In genomic region chr4:14749910-14750309, GRCh38 we compare ENCODE assay signal across 9 cellular contexts.
DNase-seq lines count a peak whose midpoint lies in the region; ATAC-seq and TF ChIP-seq lines count a peak whose summit lies in the region.
"Had no signal": no experiment of that assay in that cellular context is flagged by ENCODE, and none has a peak within 500 bp of the region (broad histone marks: within the 10 kb centered on the region; RNA-seq: fewer than 3 reads in every experiment).

No MANE protein-coding gene starts in this region.

- POLR2A ChIA-PET in PC-3 (lab: Charles Lee; ENCODE audit: unreplicated experiment), result interaction anchor here (0.6 kb wide), 1 partner anchor 1095 kb away, joined by 3 read pairs; no protein-coding TSS in a partner anchor

- no peaks in the 10 kb centered on the region for H3K4me1 ChIP-seq in GM23248 (ENCODE audit: insufficient read depth)
- no peaks in the 10 kb centered on the region for H3K4me1 ChIP-seq in PC-3 (ENCODE audit: insufficient read depth, low read length)
- no peaks in the 10 kb centered on the region for H3K4me1 ChIP-seq in ascending aorta

- DNase-seq in D341Med (ENCODE audit: low spot score) (peak; percentile 30), GM23248 (peak; percentile 30), PC-3 (peak; percentile 60), fibroblast of pulmonary artery (ENCODE audit: low read depth) (peak; percentile 8), ascending aorta (ENCODE audit: low spot score in 2 of 2) (no peak)
- DNase-seq in stimulated activated CD4-positive, alpha-beta T cell treated with anti-CD3 and anti-CD28 coated beads, Interleukin-12 subunit alpha, Interleukin-12 subunit beta, amount 100 ng/mL, for 48 hours (ENCODE audit: low read depth in 2 of 3, low spot score in 1 of 3), result peak in 2 of 3 donors; percentile 1 to 8
- no peak for DNase-seq in activated effector memory CD4-positive, alpha-beta T cell treated with anti-CD3 and anti-CD28 coated beads, Interleukin-2, amount 50 U/mL, for 16 hours
- DNase-seq: activated naive CD8-positive, alpha-beta T cell treated with anti-CD3 and anti-CD28 coated beads, Interleukin-2, amount 10 ng/mL, durations not matched to agents 7 days and 5 days had no signal

- H3K4me2 ChIP-seq in GM23248 (ENCODE audit: unreplicated experiment), result no peak overlapping the region
- H3K4me2 ChIP-seq in PC-3 (ENCODE audit: low read length), result no peak overlapping the region

- H3K4me3 ChIP-seq in GM23248 (no peak overlapping the region), PC-3 (ENCODE audit: low read length) (no peak overlapping the region), fibroblast of pulmonary artery (replicated peaks; ENCODE audit: low read depth, low read length) (no peak overlapping the region), ascending aorta (no peak overlapping the region)

- H3K27ac ChIP-seq in GM23248 (no peak overlapping the region), PC-3 (ENCODE audit: low read length) (no peak overlapping the region), ascending aorta (no peak overlapping the region)

- H4K20me1 ChIP-seq in GM23248 (ENCODE audit: insufficient read depth) (no peaks in the 10 kb centered on the region), PC-3 (ENCODE audit: low read length) (no peaks in the 10 kb centered on the region)

- H3F3A ChIP-seq in GM23248 (ENCODE audit: insufficient read depth), result no peaks in the 10 kb centered on the region
- no peaks in the 10 kb centered on the region for H3F3A ChIP-seq in PC-3 (ENCODE audit: low read length, unreplicated experiment)

- H3K9ac ChIP-seq in GM23248 (no peak overlapping the region), PC-3 (ENCODE audit: low read length) (no peak overlapping the region)

- peak; percentile 73 for ATAC-seq in PC-3
- no peak for ATAC-seq in HG03045 (IDR thresholded peaks at IDR 0.05; ENCODE audit: unreplicated experiment)

- WGBS in GM23248 (ENCODE audit: low coverage in 1 of 2, low lambda C conversion rate in 2 of 2, missing lambda C conversion rate in 2 of 2), 2 experiments, result 21 to 29% methylated on average over 2 of the region's 2 CpGs

- H3K79me2 ChIP-seq in GM23248 (ENCODE audit: insufficient read depth), result no peaks in the 10 kb centered on the region
- no peaks in the 10 kb centered on the region for H3K79me2 ChIP-seq in PC-3 (ENCODE audit: low read length)

- H3K36me3 ChIP-seq in GM23248 (ENCODE audit: low read depth), result no peaks in the 10 kb centered on the region
- H3K36me3 ChIP-seq in PC-3 (ENCODE audit: low read depth, low read length), result no peaks in the 10 kb centered on the region
- H3K36me3 ChIP-seq in ascending aorta, result no peaks in the 10 kb centered on the region

- H3K9me2 ChIP-seq in GM23248 (ENCODE audit: insufficient read depth) (no peaks in the 10 kb centered on the region), PC-3 (replicated peaks; ENCODE audit: low read length) (no peaks in the 10 kb centered on the region)

- in situ Hi-C loops in GM23248 (cut with MboI), result no loop called here

- H2AFZ ChIP-seq in GM23248 (no peak overlapping the region), PC-3 (ENCODE audit: low read length) (no peak overlapping the region)

- CTCF ChIA-PET in PC-3 (lab: Charles Lee), result interaction anchor here (0.8 kb wide), 1 partner anchor 256 kb away, joined by 3 read pairs; no protein-coding TSS in a partner anchor

- intact Hi-C loops in PC-3 (cut with micrococcal nuclease), result loop anchor here (1.0 to 5.0 kb wide), 2 partner anchors 255 to 412 kb away; no protein-coding TSS in a partner anchor
- intact Hi-C loops in ascending aorta (cut with DNase I), result no loop called here

- BruUV-seq in PC-3 (replicated peaks; lab: Mats Ljungman, UMichigan), result no TSS peak

- H3K9me3 ChIP-seq in GM23248 (ENCODE audit: low read depth) (no peaks in the 10 kb centered on the region), PC-3 (ENCODE audit: low read length) (no peaks in the 10 kb centered on the region), ascending aorta (peaks cover 0 to 6% of the 10 kb centered on the region in 2 donors)

- peak; percentile 69 for TF ChIP-seq CTCF in PC-3 (conservative IDR thresholded peaks at IDR 0.05; ENCODE audit: low read depth, low read length)
- peak; percentile 5 for TF ChIP-seq CTCF in fibroblast of pulmonary artery (IDR thresholded peaks at IDR 0.05; ENCODE audit: low read length, missing control alignments)
- peak in 1 of 3 experiments; percentile 15 for TF ChIP-seq CTCF in ascending aorta (IDR thresholded peaks at IDR 0.05)

- no peaks in the 10 kb centered on the region for H3K27me3 ChIP-seq in GM23248 (replicated peaks; ENCODE audit: insufficient read depth)
- H3K27me3 ChIP-seq in PC-3 (ENCODE audit: low read length), result no peaks in the 10 kb centered on the region
- no peaks in the 10 kb centered on the region for H3K27me3 ChIP-seq in ascending aorta

Comparison
In these comparisons a context has a peak if more than half of its experiments do, and no peak if none do; other contexts are left out.
1. DNase-seq: peak in D341Med (single experiment), GM23248 (single experiment), PC-3 (single experiment), fibroblast of pulmonary artery (single experiment) and stimulated activated CD4-positive, alpha-beta T cell treated with anti-CD3 and anti-CD28 coated beads, Interleukin-12 subunit alpha, Interleukin-12 subunit beta, amount 100 ng/mL, for 48 hours (2 of 3); none in activated effector memory CD4-positive, alpha-beta T cell treated with anti-CD3 and anti-CD28 coated beads, Interleukin-2, amount 50 U/mL, for 16 hours (single experiment) and ascending aorta (0 of 2).